2 cellular contexts compared by ENCODE assay signal in genomic region chr22:19876941-19877625, GRCh38.
TF ChIP-seq lines count a peak whose summit lies in the region.

No MANE protein-coding gene starts in this region.

TF ChIP-seq in IMR-90, 13 proteins besides CTCF, POLR2A, EP300 and RAD21:
- TF ChIP-seq MAFK (IDR thresholded peaks at IDR 0.05; ENCODE audit: low read depth, low read length) (no peak), RFX5 (IDR thresholded peaks at IDR 0.05; ENCODE audit: low read depth, low read length) (no peak), MXI1 (IDR thresholded peaks at IDR 0.05; ENCODE audit: borderline replicate concordance, low read depth, low read length) (no peak), NFE2L2 (IDR thresholded peaks at IDR 0.05; ENCODE audit: low read depth, low read length) (no peak), MAZ (IDR thresholded peaks at IDR 0.05; ENCODE audit: borderline replicate concordance, low read depth, low read length) (no peak), SMC3 (IDR thresholded peaks at IDR 0.05; ENCODE audit: low read depth, low read length) (no peak)

TF ChIP-seq in endothelial cell of umbilical vein, 7 proteins besides CTCF, POLR2A, EP300 and RAD21:
- no peak for TF ChIP-seq GATA2 (IDR thresholded peaks at IDR 0.05; ENCODE audit: insufficient read depth, insufficient read length, low read depth, low read length)
